In the genomic region with DNA sequence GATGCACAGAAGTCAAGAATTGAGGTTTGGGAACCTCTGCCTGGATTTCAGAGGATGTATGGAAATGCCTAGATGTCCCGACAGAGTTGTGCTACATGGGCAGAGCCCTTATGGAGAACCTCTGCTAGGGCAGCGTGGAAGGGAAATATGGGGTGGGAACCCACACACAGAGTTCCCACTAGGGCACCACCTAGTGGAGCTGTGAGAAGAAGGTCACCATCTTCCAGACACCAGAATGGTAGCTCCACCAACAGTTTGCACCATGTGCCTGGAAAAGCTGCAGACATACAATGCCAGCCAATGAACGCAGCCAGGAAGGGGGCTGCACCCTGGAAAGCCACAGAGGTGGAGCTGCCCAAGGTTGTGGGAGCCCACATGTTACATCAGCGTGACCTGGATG, we compare ENCODE assay signal across 18 cellular contexts.
DNase-seq lines count a peak whose midpoint lies in the region; ATAC-seq and TF ChIP-seq lines count a peak whose summit lies in the region.
"Had no signal": no experiment of that assay in that cellular context is flagged by ENCODE, and none has a peak within 500 bp of the region (broad histone marks: within the 10 kb centered on the region; RNA-seq: fewer than 3 reads in every experiment).

No MANE protein-coding gene starts in this region.

- peak; percentile 3 for DNase-seq in GM12865 (ENCODE audit: low read depth)
- peak; percentile 54 for DNase-seq in Karpas-422
- DNase-seq in dermis blood vessel endothelial cell: peak; percentile 8
- DNase-seq in NCI-H2081 (lab: John Stamatoyannopoulos, UW): no peak
- no peak for DNase-seq in NCI-H345 (lab: John Stamatoyannopoulos, UW)
- no peak for DNase-seq in cortex of kidney (lab: John Stamatoyannopoulos, UW)
- DNase-seq: activated CD8-positive, alpha-beta T cell treated with anti-CD3 and anti-CD28 coated beads, Interleukin-2, amount 10 ng/mL, durations not matched to agents 7 days and 5 days; CD4-positive, alpha-beta T cell; H7; left cardiac atrium; NCI-H1694 treated with DMSO at 0.1 percent for 48 hours; NCI-H510A; stimulated activated CD4-positive, alpha-beta T cell treated with anti-CD3 and anti-CD28 coated beads, Interleukin-4, amount 100 ng/mL, for 4 hours had no signal

- H2AFZ ChIP-seq in Karpas-422 (ENCODE audit: low read length): no peak overlapping the region

- peak; percentile 18 for ATAC-seq in GM19397 (IDR thresholded peaks at IDR 0.05; ENCODE audit: unreplicated experiment)
- ATAC-seq: activated CD8-positive, alpha-beta T cell treated with anti-CD3 and anti-CD28 coated beads, Interleukin-2, amount 10 ng/mL, durations not matched to agents 7 days and 5 days; left cardiac atrium; Panc1 had no signal

- no peak overlapping the region for H3K27ac ChIP-seq in Karpas-422 (ENCODE audit: low read length)
- H3K27ac ChIP-seq: cardiac muscle cell, HL-60, VCaP had no signal

- H3K36me3 ChIP-seq in Karpas-422 (ENCODE audit: insufficient read depth, low read length): no peaks in the 10 kb centered on the region
- H3K36me3 ChIP-seq: cardiac muscle cell had no signal

- H3K9me2 ChIP-seq in Karpas-422 (replicated peaks; ENCODE audit: insufficient read depth, low read length): no peaks in the 10 kb centered on the region

- H3K4me2 ChIP-seq in Karpas-422 (ENCODE audit: low read depth, low read length, poor library complexity, severe bottlenecking): no peak overlapping the region

- no peak overlapping the region for H3K9ac ChIP-seq in Karpas-422 (ENCODE audit: low read length)

- H3K4me3 ChIP-seq in GM12865 (ENCODE audit: low read depth, low read length): no peak overlapping the region
- H3K4me3 ChIP-seq in Karpas-422 (ENCODE audit: low read length): no peak overlapping the region
- H3K4me3 ChIP-seq: cardiac muscle cell had no signal

- no peaks in the 10 kb centered on the region for H3K27me3 ChIP-seq in Karpas-422 (ENCODE audit: low read length)
- H3K27me3 ChIP-seq: cardiac muscle cell had no signal

- TF ChIP-seq CTCF in GM12865 (IDR thresholded peaks at IDR 0.05; ENCODE audit: insufficient read depth, low read depth, low read length, missing control alignments): peak; percentile 15

- H3K9me3 ChIP-seq in Karpas-422 (ENCODE audit: low read length): no peaks in the 10 kb centered on the region

- no peaks in the 10 kb centered on the region for H3K4me1 ChIP-seq in Karpas-422 (ENCODE audit: low read length)

- no peaks in the 10 kb centered on the region for H3K79me2 ChIP-seq in Karpas-422 (ENCODE audit: low read length)

- no peaks in the 10 kb centered on the region for H4K20me1 ChIP-seq in Karpas-422 (ENCODE audit: insufficient read depth, low read depth, low read length)

Comparison
In these comparisons a context has a peak if more than half of its experiments do, and no peak if none do; other contexts are left out.
1. DNase-seq: peak in GM12865 (single experiment), Karpas-422 (single experiment) and dermis blood vessel endothelial cell (single experiment); none in NCI-H2081 (0 of 2), NCI-H345 (single experiment) and cortex of kidney (single experiment).